Comparison of ENCODE assay signal across 33 cellular contexts in genomic region chr15:56202737-56203136, GRCh38.
"Had no signal": no experiment of that assay in that cellular context is flagged by ENCODE, and none has a peak within 500 bp of the region (broad histone marks: within the 10 kb centered on the region; RNA-seq: fewer than 3 reads in every experiment).

No MANE protein-coding gene starts in this region.

- ATAC-seq: activated naive CD4-positive, alpha-beta T cell treated with anti-CD3 and anti-CD28 coated beads, Interleukin-2, amount 50 U/mL, for 72 hours; activated T-cell treated with anti-CD3 and anti-CD28 coated beads, Interleukin-2, amount 50 U/mL, for 4 hours; Panc1 had no signal

- H3K4me1 ChIP-seq: SJSA1 had no signal

- DNase-seq: activated B cell treated with CpG ODN at 0.5 μM for 24 hours; activated CD4-positive, alpha-beta memory T cell treated with anti-CD3 and anti-CD28 coated beads for 36 hours; activated CD4-positive, alpha-beta T cell treated with anti-CD3 and anti-CD28 coated beads for 4 hours; activated CD4-positive, alpha-beta T cell treated with anti-CD3 and anti-CD28 coated beads, Interleukin-2, amount 50 U/mL, for 1 hour; activated CD4-positive, CD25-positive, alpha-beta regulatory T cell treated with anti-CD3 and anti-CD28 coated beads, Interleukin-2, amount 50 U/mL, for 72 hours; activated CD8-positive, alpha-beta memory T cell treated with anti-CD3 and anti-CD28 coated beads, Interleukin-2, amount 50 U/mL, for 4 hours; activated gamma-delta T cell treated with Interleukin-2 at 50 U/mL for 16 hours; activated naive CD4-positive, alpha-beta T cell treated with anti-CD3 and anti-CD28 coated beads for 36 hours; activated T-cell treated with anti-CD3 and anti-CD28 coated beads for 4 hours; activated T-cell treated with anti-CD3 and anti-CD28 coated beads, Interleukin-2, amount 50 U/mL, for 4 hours; amniotic stem cell; aorta; Karpas-422; KBM-7; NCI-H1048; NCI-H1105 treated with DMSO at 0.1 percent for 48 hours; NCI-H1436; NCI-H1694; NCI-H1930; NCI-H2081 treated with DMSO at 0.1 percent for 48 hours; NCI-H226; NCI-H446 treated with DMSO at 0.1 percent for 48 hours; NCI-H524; NCI-H69; NCI-H82; SHP77; SK-N-SH had no signal

- H3K27ac Mint-ChIP-seq: activated CD4-positive, alpha-beta memory T cell treated with anti-CD3 and anti-CD28 coated beads for 36 hours; activated naive CD4-positive, alpha-beta T cell treated with anti-CD3 and anti-CD28 coated beads for 36 hours; activated naive CD4-positive, alpha-beta T cell treated with anti-CD3 and anti-CD28 coated beads, Interleukin-2, amount 50 U/mL, for 72 hours; activated T-helper 1 cell treated with anti-CD3 and anti-CD28 coated beads, Interleukin-12 subunit alpha, Interleukin-12 subunit beta, Interleukin-2, Interleukin-4 antibody, amounts not matched to agents 30 ng/mL and 10 ng/mL and 1 ng/mL, durations not matched to agents 14 hours and 24 hours and 36 hours; T-helper 1 cell treated with Interleukin-12 subunit alpha and Interleukin-12 subunit beta and Interleukin-4 antibody, amounts not matched to agents 30 μg/mL and 1 μg/mL, for 36 hours; T-helper 2 cell treated with Interferon-gamma antibody and Interleukin-4, amounts not matched to agents 5 μg/mL and 100 μg/mL, for 36 hours had no signal

- H3K4me2 ChIP-seq: SK-N-SH had no signal

- H3K9ac ChIP-seq: SK-N-SH had no signal

- H3K27me3 Mint-ChIP-seq: activated B cell treated with CpG ODN at 0.5 μM for 24 hours; activated CD4-positive, alpha-beta memory T cell treated with anti-CD3 and anti-CD28 coated beads for 36 hours had no signal

- H3K27me3 ChIP-seq: SJSA1 had no signal

- H3K4me3 Mint-ChIP-seq: activated B cell treated with CpG ODN at 0.5 μM for 24 hours; activated CD4-positive, alpha-beta memory T cell treated with anti-CD3 and anti-CD28 coated beads for 36 hours; activated naive CD4-positive, alpha-beta T cell treated with anti-CD3 and anti-CD28 coated beads for 36 hours; activated T-cell treated with anti-CD3 and anti-CD28 coated beads, Interleukin-2, amount 50 U/mL, for 4 hours; activated T-helper 1 cell treated with anti-CD3 and anti-CD28 coated beads, Interleukin-12 subunit alpha, Interleukin-12 subunit beta, Interleukin-2, Interleukin-4 antibody, amounts not matched to agents 30 ng/mL and 10 ng/mL and 1 ng/mL, durations not matched to agents 14 hours and 24 hours and 36 hours; T-helper 1 cell treated with Interleukin-12 subunit alpha and Interleukin-12 subunit beta and Interleukin-4 antibody, amounts not matched to agents 30 μg/mL and 1 μg/mL, for 36 hours; T-helper 2 cell treated with Interferon-gamma antibody and Interleukin-4, amounts not matched to agents 5 μg/mL and 100 μg/mL, for 36 hours had no signal

- H3K9me3 Mint-ChIP-seq: activated CD4-positive, alpha-beta memory T cell treated with anti-CD3 and anti-CD28 coated beads for 36 hours; activated naive CD4-positive, alpha-beta T cell treated with anti-CD3 and anti-CD28 coated beads for 36 hours; activated T-cell treated with anti-CD3 and anti-CD28 coated beads, Interleukin-2, amount 50 U/mL, for 4 hours; activated T-helper 1 cell treated with anti-CD3 and anti-CD28 coated beads, Interleukin-12 subunit alpha, Interleukin-12 subunit beta, Interleukin-2, Interleukin-4 antibody, amounts not matched to agents 30 ng/mL and 10 ng/mL and 1 ng/mL, durations not matched to agents 14 hours and 24 hours and 36 hours had no signal

- H3K36me3 ChIP-seq: SJSA1 had no signal

- H3K9me3 ChIP-seq: SJSA1, SK-N-SH had no signal

- H3K27ac ChIP-seq: SJSA1 had no signal

- H3K4me3 ChIP-seq: SJSA1 had no signal
